ENCODE assay signal across 12 cellular contexts in genomic region chr14:32307881-32308582, GRCh38. TPM values are rescaled to one million over a fixed set of nuclear protein-coding genes. Genes with fewer than 3 reads are reported as not detected.
DNase-seq lines count a peak whose midpoint lies in the region; ATAC-seq, FAIRE-seq and TF ChIP-seq lines count a peak whose summit lies in the region.
"Had no signal": no experiment of that assay in that cellular context is flagged by ENCODE, and none has a peak within 500 bp of the region (broad histone marks: within the 10 kb centered on the region; RNA-seq: fewer than 3 reads in every experiment).

No MANE protein-coding gene starts in this region.

- no peak for ATAC-seq in GM21786 (IDR thresholded peaks at IDR 0.05; ENCODE audit: unreplicated experiment)

- H3K27ac Mint-ChIP-seq in nephron progenitor cell = peak overlapping the region; percentile 20
- H3K27ac Mint-ChIP-seq: activated CD4-positive, alpha-beta memory T cell treated with anti-CD3 and anti-CD28 coated beads, Interleukin-2, amount 10 ng/mL, durations not matched to agents 7 days and 5 days had no signal

- intact Hi-C loops in ovary (cut with DNase I) = no loop called here

- H3K27me3 Mint-ChIP-seq in nephron progenitor cell (ENCODE audit: low read depth, poor library complexity) = no peaks in the 10 kb centered on the region
- H3K27me3 Mint-ChIP-seq: activated CD4-positive, alpha-beta memory T cell treated with anti-CD3 and anti-CD28 coated beads, Interleukin-2, amount 10 ng/mL, durations not matched to agents 7 days and 5 days had no signal

- whole genome bisulfite sequencing in ovary, 3 donors = 73 to 81% (median 80%) methylated on average over 3 of the region's 3 CpGs

- H3K4me3 ChIP-seq in bronchial epithelial cell (ENCODE audit: low read depth, low read length) (no peak overlapping the region), ovary (no peak overlapping the region)
- H3K4me3 ChIP-seq: tibial artery had no signal

- DNase-seq in Daoy (ENCODE audit: low read depth) (peak; percentile 77), NCI-H2029 treated with DMSO at 0.1 percent for 48 hours (lab: John Stamatoyannopoulos, UW) (peak; percentile 89), bronchial epithelial cell (ENCODE audit: low read depth) (peak; percentile 89), nephron progenitor cell (no peak), Kasumi-1 (lab: John Stamatoyannopoulos, UW) (no peak), ovary (no peak)
- DNase-seq in activated effector memory CD4-positive, alpha-beta T cell treated with Interleukin-2 at 50 U/mL for 16 hours = no peak
- DNase-seq: activated CD4-positive, alpha-beta memory T cell treated with anti-CD3 and anti-CD28 coated beads, Interleukin-2, amount 10 ng/mL, durations not matched to agents 7 days and 5 days; activated naive CD4-positive, alpha-beta T cell treated with Interleukin-2 at 50 U/mL for 16 hours; cerebellar nuclear complex; tibial artery had no signal

- no peak for TF ChIP-seq EP300 in ovary (IDR thresholded peaks at IDR 0.05)

- H3K27me3 ChIP-seq in bronchial epithelial cell (ENCODE audit: control insufficient read depth, insufficient read depth, low read length) (no peaks in the 10 kb centered on the region), ovary (no peaks in the 10 kb centered on the region)
- H3K27me3 ChIP-seq: tibial artery had no signal

- H3K9me3 Mint-ChIP-seq in nephron progenitor cell = no peaks in the 10 kb centered on the region
- H3K9me3 Mint-ChIP-seq: activated CD4-positive, alpha-beta memory T cell treated with anti-CD3 and anti-CD28 coated beads, Interleukin-2, amount 10 ng/mL, durations not matched to agents 7 days and 5 days had no signal

- no peaks in the 10 kb centered on the region for H3K9me3 ChIP-seq in ovary
- H3K9me3 ChIP-seq: tibial artery had no signal

- H3K36me3 ChIP-seq in bronchial epithelial cell (ENCODE audit: control insufficient read depth, insufficient read depth, low read length) (no peaks in the 10 kb centered on the region), ovary (no peaks in the 10 kb centered on the region)
- H3K36me3 ChIP-seq: tibial artery had no signal

- peaks cover 8% of the 10 kb centered on the region for H3K4me1 Mint-ChIP-seq in nephron progenitor cell
- H3K4me1 Mint-ChIP-seq: activated CD4-positive, alpha-beta memory T cell treated with anti-CD3 and anti-CD28 coated beads, Interleukin-2, amount 10 ng/mL, durations not matched to agents 7 days and 5 days had no signal

- FAIRE-seq in bronchial epithelial cell (lab: Jason Lieb, UNC) = no peak

- TF ChIP-seq CTCF in bronchial epithelial cell (IDR thresholded peaks at IDR 0.05; ENCODE audit: insufficient read depth, low read length, severe bottlenecking) (no peak), nephron progenitor cell (IDR thresholded peaks at IDR 0.05) (no peak), ovary (IDR thresholded peaks at IDR 0.05) (no peak)

- TF ChIP-seq POLR2A in ovary (IDR thresholded peaks at IDR 0.05) = no peak

- no peak overlapping the region for H3K4me3 Mint-ChIP-seq in nephron progenitor cell
- H3K4me3 Mint-ChIP-seq: activated CD4-positive, alpha-beta memory T cell treated with anti-CD3 and anti-CD28 coated beads, Interleukin-2, amount 10 ng/mL, durations not matched to agents 7 days and 5 days had no signal

- H3K27ac ChIP-seq in ovary = no peak overlapping the region
- H3K27ac ChIP-seq: tibial artery had no signal

- H3K4me1 ChIP-seq in ovary (ENCODE audit: insufficient read depth) = no peaks in the 10 kb centered on the region

- H3K36me3 Mint-ChIP-seq in nephron progenitor cell (ENCODE audit: low read depth) = no peaks in the 10 kb centered on the region

RNA-seq across cellular contexts. Expression of gene AKAP6, which starts 21.1 kb away (rescaled TPM):
- 0.48 and 2.1 TPM in 2 replicates for total RNA-seq in Daoy (2014; rRNA removed; shearing (Covaris generic))
- total RNA-seq in bronchial epithelial cell (4.2 and 10.6 TPM in 2 replicates), ovary (10 to 100 TPM in 3 of 7 donors, 1 to 10 TPM in 4; 5.7 to 13.1 (median 10.0) TPM)
- 1 to 10 TPM; 2.3 to 6.4 TPM for polyA plus RNA-seq in ovary

Comparison
In these comparisons a context has a peak if more than half of its experiments do, and no peak if none do; other contexts are left out.
1. DNase-seq: peak in Daoy (single experiment), NCI-H2029 treated with DMSO at 0.1 percent for 48 hours (single experiment) and bronchial epithelial cell (single experiment); none in nephron progenitor cell (single experiment), Kasumi-1 (0 of 2), ovary (0 of 5) and activated effector memory CD4-positive, alpha-beta T cell treated with Interleukin-2 at 50 U/mL for 16 hours (single experiment).